In the genomic region with DNA sequence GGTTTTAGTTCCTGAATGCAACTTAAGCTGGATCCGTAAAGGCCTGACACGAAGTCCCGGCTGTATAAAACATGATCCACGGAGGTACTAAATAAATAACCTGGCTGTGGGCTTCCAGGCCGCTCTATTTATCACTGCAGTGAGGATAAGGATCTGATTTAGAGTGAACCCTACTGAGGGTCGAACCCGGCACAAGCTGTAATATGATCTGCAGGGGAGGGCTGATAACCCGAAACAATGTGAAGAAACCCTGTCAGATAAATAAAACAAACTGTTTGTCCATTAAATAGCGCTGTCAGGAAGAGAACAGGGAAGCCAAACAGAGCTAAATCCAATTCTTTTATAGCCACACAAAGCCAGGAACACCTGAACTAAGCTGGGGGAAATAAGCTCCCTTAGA, we compare ENCODE assay signal across 27 cellular contexts.
"Had no signal": no experiment of that assay in that cellular context is flagged by ENCODE, and none has a peak within 500 bp of the region (broad histone marks: within the 10 kb centered on the region; RNA-seq: fewer than 3 reads in every experiment).

No MANE protein-coding gene starts in this region.

- H3K36me3 Mint-ChIP-seq: activated naive CD4-positive, alpha-beta T cell treated with anti-CD3 and anti-CD28 coated beads, Interleukin-2, amount 10 ng/mL, durations not matched to agents 7 days and 5 days; activated naive CD8-positive, alpha-beta T cell treated with anti-CD3 and anti-CD28 coated beads, Interleukin-2, amount 10 ng/mL, durations not matched to agents 7 days and 5 days; mesothelial cell of epicardium; naive B cell had no signal

- ATAC-seq: activated CD4-positive, CD25-positive, alpha-beta regulatory T cell treated with anti-CD3 and anti-CD28 coated beads, Interleukin-2, amount 50 U/mL, for 24 hours; esophagus mucosa; foreskin keratinocyte; left ventricle myocardium superior; stimulated activated naive CD8-positive, alpha-beta T cell treated with anti-CD3 and anti-CD28 coated beads, Interleukin-15, Interleukin-2, amounts not matched to agents 100 U/mL and 50 U/mL, for 24 hours had no signal

- H3K4me3 ChIP-seq: testis, vagina had no signal

- H3K27me3 Mint-ChIP-seq: activated naive CD4-positive, alpha-beta T cell treated with anti-CD3 and anti-CD28 coated beads, Interleukin-2, amount 10 ng/mL, durations not matched to agents 7 days and 5 days; activated naive CD8-positive, alpha-beta T cell treated with anti-CD3 and anti-CD28 coated beads, Interleukin-2, amount 10 ng/mL, durations not matched to agents 7 days and 5 days; naive B cell had no signal

- H3K4me1 Mint-ChIP-seq: activated naive CD4-positive, alpha-beta T cell treated with anti-CD3 and anti-CD28 coated beads, Interleukin-2, amount 10 ng/mL, durations not matched to agents 7 days and 5 days; activated naive CD8-positive, alpha-beta T cell treated with anti-CD3 and anti-CD28 coated beads, Interleukin-2, amount 10 ng/mL, durations not matched to agents 7 days and 5 days; naive B cell had no signal

- H3K27ac Mint-ChIP-seq: activated naive CD4-positive, alpha-beta T cell treated with anti-CD3 and anti-CD28 coated beads, Interleukin-2, amount 10 ng/mL, durations not matched to agents 7 days and 5 days; activated naive CD8-positive, alpha-beta T cell treated with anti-CD3 and anti-CD28 coated beads, Interleukin-2, amount 10 ng/mL, durations not matched to agents 7 days and 5 days; mesothelial cell of epicardium; T-helper 1 cell treated with Interleukin-12 subunit alpha and Interleukin-12 subunit beta and Interleukin-4 antibody, amounts not matched to agents 30 μg/mL and 1 μg/mL, for 36 hours had no signal

- H3K9me3 ChIP-seq: testis, vagina had no signal

- H3K4me1 ChIP-seq: foreskin keratinocyte, testis had no signal

- H3K36me3 ChIP-seq: brain microvascular endothelial cell, vagina had no signal

- H3K27me3 ChIP-seq: brain microvascular endothelial cell, foreskin keratinocyte, testis, vagina had no signal

- DNase-seq: activated CD4-positive, alpha-beta T cell treated with anti-CD3 and anti-CD28 coated beads for 48 hours; activated CD4-positive, alpha-beta T cell treated with anti-CD3 and anti-CD28 coated beads, Interleukin-2, amount 50 U/mL, for 48 hours; activated CD8-positive, alpha-beta memory T cell treated with anti-CD3 and anti-CD28 coated beads for 24 hours; activated gamma-delta T cell; activated naive CD4-positive, alpha-beta T cell treated with anti-CD3 and anti-CD28 coated beads, Interleukin-2, amount 10 ng/mL, durations not matched to agents 7 days and 5 days; activated naive CD8-positive, alpha-beta T cell treated with anti-CD3 and anti-CD28 coated beads, Interleukin-2, amount 10 ng/mL, durations not matched to agents 7 days and 5 days; activated T-cell treated with anti-CD3 and anti-CD28 coated beads, Interleukin-2, amount 50 U/mL, for 1 hour; amniotic stem cell; brain microvascular endothelial cell; cortex of kidney; foreskin keratinocyte; kidney glomerular epithelial cell; left ventricle myocardium superior; mammary epithelial cell; naive B cell; stimulated activated CD4-positive, alpha-beta T cell treated with anti-CD3 and anti-CD28 coated beads, Interleukin-4, amount 100 ng/mL, for 1 hour; stimulated activated naive CD8-positive, alpha-beta T cell treated with anti-CD3 and anti-CD28 coated beads, Interleukin-15, Interleukin-2, amounts not matched to agents 100 U/mL and 50 U/mL, for 24 hours; SW 1271; T-helper 9 cell; testis; trophoblast cell had no signal

- H3K4me3 Mint-ChIP-seq: activated naive CD4-positive, alpha-beta T cell treated with anti-CD3 and anti-CD28 coated beads, Interleukin-2, amount 10 ng/mL, durations not matched to agents 7 days and 5 days; activated naive CD8-positive, alpha-beta T cell treated with anti-CD3 and anti-CD28 coated beads, Interleukin-2, amount 10 ng/mL, durations not matched to agents 7 days and 5 days; mesothelial cell of epicardium; naive B cell; T-helper 1 cell treated with Interleukin-12 subunit alpha and Interleukin-12 subunit beta and Interleukin-4 antibody, amounts not matched to agents 30 μg/mL and 1 μg/mL, for 36 hours had no signal

- H3K27ac ChIP-seq: brain microvascular endothelial cell, foreskin keratinocyte, testis, vagina, VCaP had no signal
